8 cellular contexts compared by ENCODE assay signal in genomic region chr19:9673912-9674668, GRCh38. TPM values are rescaled to one million over a fixed set of nuclear protein-coding genes. Genes with fewer than 3 reads are reported as not detected.
DNase-seq lines count a peak whose midpoint lies in the region; ATAC-seq and TF ChIP-seq lines count a peak whose summit lies in the region.

No MANE protein-coding gene starts in this region.

- peak overlapping the region; percentile 80 for H3K4me2 ChIP-seq in PC-3 (ENCODE audit: low read length)

- peak overlapping the region; percentile 88 for H3K27ac ChIP-seq in PC-3 (ENCODE audit: low read length)
- H3K27ac ChIP-seq in left lung: peak overlapping the region; percentile 91 to 98

- intact Hi-C loops in PC-3 (cut with micrococcal nuclease) (loop anchor here (2.0 kb wide), 1 partner anchor 111 kb away; no protein-coding TSS in a partner anchor), left lung (cut with DNase I) (no loop called here)

- POLR2A ChIA-PET in PC-3 (lab: Charles Lee; ENCODE audit: unreplicated experiment): no interaction called here

- H3K9me2 ChIP-seq in PC-3 (replicated peaks; ENCODE audit: low read length): no peaks in the 10 kb centered on the region

- H3K9me3 ChIP-seq in PC-3 (ENCODE audit: low read length) (peaks cover 40% of the 10 kb centered on the region), left lung (peaks cover 0 to 40% of the 10 kb centered on the region in 2 donors)

- H3K9ac ChIP-seq in PC-3 (ENCODE audit: low read length): peak overlapping the region; percentile 96

- H2AFZ ChIP-seq in PC-3 (ENCODE audit: low read length): peak overlapping the region; percentile 91

- no peaks in the 10 kb centered on the region for H4K20me1 ChIP-seq in PC-3 (ENCODE audit: low read length)

- DNase-seq in PC-3 (peak; percentile 41), astrocyte of the cerebellum (ENCODE audit: low read depth) (peak; percentile 5), left lung (no peak), NCI-H2107 treated with DMSO at 0.1 percent for 48 hours (lab: John Stamatoyannopoulos, UW; ENCODE audit: unreplicated experiment) (no peak)
- peak; percentile 5 for DNase-seq in stimulated activated CD8-positive, alpha-beta memory T cell treated with anti-CD3 and anti-CD28 coated beads, Interleukin-12 subunit alpha, Interleukin-12 subunit beta, amount 100 ng/mL, for 24 hours (ENCODE audit: extremely low read depth)

- H3K27me3 ChIP-seq in PC-3 (ENCODE audit: low read length) (no peaks in the 10 kb centered on the region), left lung (no peaks in the 10 kb centered on the region)

- H3K4me1 ChIP-seq in PC-3 (ENCODE audit: insufficient read depth, low read length): no peaks in the 10 kb centered on the region
- H3K4me1 ChIP-seq in left lung: peaks cover 0 to 14% of the 10 kb centered on the region in 2 donors

- no peak for TF ChIP-seq CTCF in PC-3 (conservative IDR thresholded peaks at IDR 0.05; ENCODE audit: low read depth, low read length)
- no peak for TF ChIP-seq CTCF in astrocyte of the cerebellum (IDR thresholded peaks at IDR 0.05; ENCODE audit: low read depth, low read length, missing control alignments)
- no peak for TF ChIP-seq CTCF in left lung (IDR thresholded peaks at IDR 0.05)

- peaks cover 58% of the 10 kb centered on the region for H3K79me2 ChIP-seq in PC-3 (ENCODE audit: low read length)

- no TSS peak for BruUV-seq in PC-3 (replicated peaks; lab: Mats Ljungman, UMichigan)

- H3F3A ChIP-seq in PC-3 (ENCODE audit: low read length, unreplicated experiment): no peaks in the 10 kb centered on the region

- ATAC-seq in GM19372 (IDR thresholded peaks at IDR 0.05; ENCODE audit: low read depth, unreplicated experiment): peak; percentile 12
- no peak for ATAC-seq in PC-3
- ATAC-seq in left lung: no peak
- ATAC-seq in HG03432 (IDR thresholded peaks at IDR 0.05; ENCODE audit: unreplicated experiment): no peak
- ATAC-seq in GM21390 (IDR thresholded peaks at IDR 0.05; ENCODE audit: unreplicated experiment): no peak

- CTCF ChIA-PET in PC-3 (lab: Charles Lee): no interaction called here

- peak overlapping the region; percentile 78 for H3K4me3 ChIP-seq in PC-3 (ENCODE audit: low read length)
- H3K4me3 ChIP-seq in astrocyte of the cerebellum (ENCODE audit: low read depth, low read length): peak overlapping the region; percentile 54
- H3K4me3 ChIP-seq in left lung: peak overlapping the region; percentile 86 to 92

- H3K36me3 ChIP-seq in PC-3 (ENCODE audit: low read depth, low read length): peaks cover 47% of the 10 kb centered on the region
- peaks cover 0 to 34% of the 10 kb centered on the region in 2 donors for H3K36me3 ChIP-seq in left lung

- in situ Hi-C loops in astrocyte of the cerebellum (cut with HindIII; ENCODE audit: low sequenced_read_pairs): no loop called here

RNA-seq across cellular contexts. Expression of gene ZNF562, which starts 0.8 kb away (rescaled TPM):
- total RNA-seq in PC-3 (2014; rRNA removed) (21.0 and 26.0 TPM in 2 replicates), left lung (10 to 100 TPM; 33.7 to 36.4 TPM)

RNA-seq across cellular contexts. Expression of gene ZNF561, which starts 53.1 kb away (rescaled TPM):
- total RNA-seq in PC-3 (2014; rRNA removed): 20.1 and 23.3 TPM in 2 replicates
- total RNA-seq in left lung: 10 to 100 TPM; 40.1 to 43.9 TPM

Comparison
In these comparisons a context has a peak if more than half of its experiments do, and no peak if none do; other contexts are left out.
1. DNase-seq: peak in PC-3 (single experiment), astrocyte of the cerebellum (single experiment) and stimulated activated CD8-positive, alpha-beta memory T cell treated with anti-CD3 and anti-CD28 coated beads, Interleukin-12 subunit alpha, Interleukin-12 subunit beta, amount 100 ng/mL, for 24 hours (single experiment); none in left lung (0 of 2) and NCI-H2107 treated with DMSO at 0.1 percent for 48 hours (single experiment).
2. Peak in every context shown above with its lines, with median percentiles within 50 percentile points of each other: H3K4me3 ChIP-seq.